In genomic region chr3:184386047-184386806, GRCh38 we compare ENCODE assay signal across 2 cellular contexts.
A peak's percentile ranks its signal among the peaks of the same experiment; 100 is the strongest.
TF ChIP-seq lines count a peak whose summit lies in the region.

No MANE protein-coding gene starts in this region.

TF ChIP-seq in Ishikawa, 13 proteins besides CTCF, POLR2A, EP300 and RAD21:
- TF ChIP-seq ZBTB7A (IDR thresholded peaks at IDR 0.05; ENCODE audit: low read depth) (peak; percentile 26; the same call in 1 of the 2 replicates), CREB1 (IDR thresholded peaks at IDR 0.05; ENCODE audit: low read depth) (no peak)

TF ChIP-seq in H1, 55 proteins besides CTCF, POLR2A, EP300 and RAD21:
- no peak for TF ChIP-seq TAF7 (optimal IDR thresholded peaks at IDR 0.05; ENCODE audit: borderline replicate concordance, low read depth, low read length)
- TF ChIP-seq JUND (IDR thresholded peaks at IDR 0.05; ENCODE audit: low read length): no peak
- TF ChIP-seq KDM1A (IDR thresholded peaks at IDR 0.05; ENCODE audit: borderline replicate concordance, low read length): no peak
- TF ChIP-seq CREB1 (IDR thresholded peaks at IDR 0.05): no peak
- no peak for TF ChIP-seq GABPA (IDR thresholded peaks at IDR 0.05; ENCODE audit: borderline replicate concordance, insufficient read depth, low read length)
- TF ChIP-seq EZH2 (IDR thresholded peaks at IDR 0.05; ENCODE audit: low read depth, low read length, severe bottlenecking): no peak
- no peak for TF ChIP-seq SP2 (IDR thresholded peaks at IDR 0.05; ENCODE audit: low read length)
- TF ChIP-seq TCF12 (IDR thresholded peaks at IDR 0.05; ENCODE audit: low read depth, low read length): no peak
- TF ChIP-seq E2F6 (IDR thresholded peaks at IDR 0.05): no peak
- TF ChIP-seq EGR1 (IDR thresholded peaks at IDR 0.05; ENCODE audit: borderline replicate concordance, low read depth, low read length): no peak
- no peak for TF ChIP-seq GTF2F1 (IDR thresholded peaks at IDR 0.05; ENCODE audit: borderline replicate concordance, low read depth, low read length)
- no peak for TF ChIP-seq TBP (IDR thresholded peaks at IDR 0.05; ENCODE audit: low read depth, low read length)
- no peak for TF ChIP-seq RFX5 (IDR thresholded peaks at IDR 0.05; ENCODE audit: borderline replicate concordance, low read depth, low read length)
